In genomic region chr1:81681104-81681503, GRCh38 we compare ENCODE assay signal across 15 cellular contexts.
DNase-seq lines count a peak whose midpoint lies in the region; ATAC-seq and TF ChIP-seq lines count a peak whose summit lies in the region.
"Had no signal": no experiment of that assay in that cellular context is flagged by ENCODE, and none has a peak within 500 bp of the region (broad histone marks: within the 10 kb centered on the region; RNA-seq: fewer than 3 reads in every experiment).

No MANE protein-coding gene starts in this region.

- peaks cover 20% of the 10 kb centered on the region for H3K9me3 Mint-ChIP-seq in endodermal cell

- H3K27ac ChIP-seq in HUES48 (ENCODE audit: low read depth, low read length) (peak overlapping the region; percentile 83), endodermal cell (ENCODE audit: low read depth, low read length) (no peak overlapping the region), neuronal stem cell (replicated peaks; ENCODE audit: low read length) (no peak overlapping the region)

- H3K9ac ChIP-seq in HUES48 (ENCODE audit: low read depth, low read length) (0 out of 2 replicates have a peak overlapping the region, but pooled peaks have one; percentile 2), endodermal cell (ENCODE audit: extremely low read depth, low read length, poor library complexity, severe bottlenecking) (no peak overlapping the region), neuronal stem cell (ENCODE audit: low read depth, low read length, poor library complexity) (no peak overlapping the region)

- ATAC-seq in HG02870 (IDR thresholded peaks at IDR 0.05; ENCODE audit: unreplicated experiment) = no peak
- ATAC-seq: stimulated activated naive CD8-positive, alpha-beta T cell treated with anti-CD3 and anti-CD28 coated beads, Interleukin-15, amount 100 ng/mL, for 72 hours had no signal

- H3K4me2 ChIP-seq in neuronal stem cell (ENCODE audit: insufficient read depth, low read length, poor library complexity, severe bottlenecking) = no peak overlapping the region

- H3K36me3 ChIP-seq in HUES48 (ENCODE audit: control insufficient read depth, insufficient read depth, low read length) (no peaks in the 10 kb centered on the region), endodermal cell (ENCODE audit: control insufficient read depth, insufficient read depth, low read length) (no peaks in the 10 kb centered on the region), neuronal stem cell (replicated peaks in 1 of 2; ENCODE audit: control insufficient read depth in 2 of 2, insufficient read depth in 2 of 2, low read length in 2 of 2) (no peaks in the 10 kb centered on the region)

- H2BK5ac ChIP-seq in neuronal stem cell (ENCODE audit: low read length) = no peak overlapping the region

- WGBS in endodermal cell (ENCODE audit: insufficient coverage in 1 of 2, insufficient read length in 1 of 2), 2 experiments = 83% methylated on average over 2 of the region's 2 CpGs; no CpG with 5 or more reads in 1 of the 2 experiments
- WGBS in neuronal stem cell (ENCODE audit: extremely low coverage in 2 of 2, insufficient read length in 2 of 2, insufficient replicate concordance in 1 of 2), 2 donors = no CpG with 5 or more reads among the region's 2 CpGs

- H3K23ac ChIP-seq in neuronal stem cell (ENCODE audit: low read depth, low read length, poor library complexity) = no peak overlapping the region

- H3K27ac Mint-ChIP-seq in endodermal cell = peak overlapping the region; percentile 65
- H3K27ac Mint-ChIP-seq: activated naive CD8-positive, alpha-beta T cell treated with anti-CD3 and anti-CD28 coated beads, Interleukin-2, amount 10 ng/mL, durations not matched to agents 7 days and 5 days; CD4-positive, alpha-beta T cell; memory B cell; stimulated activated naive CD8-positive, alpha-beta T cell treated with anti-CD3 and anti-CD28 coated beads, Interleukin-15, amount 100 ng/mL, for 72 hours had no signal

- H4K91ac ChIP-seq in neuronal stem cell (ENCODE audit: low read depth, low read length, poor library complexity) = no peak overlapping the region

- TF ChIP-seq CTCF in GM12865 (IDR thresholded peaks at IDR 0.05; ENCODE audit: insufficient read depth, low read depth, low read length, missing control alignments) (no peak), endodermal cell (conservative IDR thresholded peaks at IDR 0.05) (no peak)

- no peak overlapping the region for H3K4ac ChIP-seq in neuronal stem cell (ENCODE audit: low read length)

- H3K18ac ChIP-seq in neuronal stem cell (ENCODE audit: low read length) = no peak overlapping the region

- no peak overlapping the region for H3K4me3 Mint-ChIP-seq in endodermal cell
- H3K4me3 Mint-ChIP-seq: activated naive CD8-positive, alpha-beta T cell treated with anti-CD3 and anti-CD28 coated beads, Interleukin-2, amount 10 ng/mL, durations not matched to agents 7 days and 5 days; CD4-positive, alpha-beta T cell; memory B cell; stimulated activated naive CD8-positive, alpha-beta T cell treated with anti-CD3 and anti-CD28 coated beads, Interleukin-15, amount 100 ng/mL, for 72 hours had no signal

- H3K79me1 ChIP-seq in neuronal stem cell (ENCODE audit: low read depth, low read length) = peaks cover 1% of the 10 kb centered on the region

- H3K4me1 ChIP-seq in HUES48 (ENCODE audit: control insufficient read depth, insufficient read depth, low read length) = peaks cover 54% of the 10 kb centered on the region
- H3K4me1 ChIP-seq in endodermal cell (ENCODE audit: control insufficient read depth, insufficient read depth, low read length) = peaks cover 8% of the 10 kb centered on the region
- H3K4me1 ChIP-seq in neuronal stem cell (ENCODE audit: control insufficient read depth in 2 of 2, insufficient read depth in 1 of 2, low read depth in 1 of 2, low read length in 2 of 2) = peaks cover 13 to 34% of the 10 kb centered on the region in 2 donors

- no peak overlapping the region for H3K14ac ChIP-seq in neuronal stem cell (ENCODE audit: low read length)

- H3K9me3 ChIP-seq in HUES48 (ENCODE audit: control insufficient read depth, insufficient read depth, low read length) (no peaks in the 10 kb centered on the region), endodermal cell (ENCODE audit: control insufficient read depth, low read length) (peaks cover under 1% of the 10 kb centered on the region), neuronal stem cell (replicated peaks in 1 of 2; ENCODE audit: control insufficient read depth in 2 of 2, insufficient read depth in 1 of 2, low read depth in 1 of 2, low read length in 2 of 2) (peaks cover 0 to 4% of the 10 kb centered on the region in 2 donors)

- H3K27me3 ChIP-seq in HUES48 (ENCODE audit: control insufficient read depth, insufficient read depth, low read length) (no peaks in the 10 kb centered on the region), endodermal cell (ENCODE audit: control insufficient read depth, insufficient read depth, low read length, poor library complexity, severe bottlenecking) (no peaks in the 10 kb centered on the region), neuronal stem cell (ENCODE audit: control insufficient read depth in 3 of 3, insufficient read depth in 3 of 3, low read depth in 1 of 3, low read length in 3 of 3) (no peaks in the 10 kb centered on the region)

- DNase-seq in GM12865 (ENCODE audit: low read depth) = peak; percentile 16
- peak; percentile 45 for DNase-seq in endodermal cell
- no peak for DNase-seq in neuronal stem cell (ENCODE audit: low spot score)
- DNase-seq in LoVo (ENCODE audit: low spot score) = no peak
- DNase-seq in KBM-7 = no peak
- DNase-seq: activated CD4-positive, alpha-beta T cell treated with anti-CD3 and anti-CD28 coated beads for 48 hours; activated naive CD8-positive, alpha-beta T cell treated with anti-CD3 and anti-CD28 coated beads, Interleukin-2, amount 10 ng/mL, durations not matched to agents 7 days and 5 days; CD4-positive, alpha-beta T cell; central memory CD4-positive, alpha-beta T cell; NCI-H2107; NCI-H748 treated with DMSO at 0.1 percent for 48 hours; stimulated activated naive CD8-positive, alpha-beta T cell treated with anti-CD3 and anti-CD28 coated beads, Interleukin-15, amount 100 ng/mL, for 72 hours had no signal

- H3K27me3 Mint-ChIP-seq in endodermal cell (ENCODE audit: insufficient read depth) = no peaks in the 10 kb centered on the region
- H3K27me3 Mint-ChIP-seq: activated naive CD8-positive, alpha-beta T cell treated with anti-CD3 and anti-CD28 coated beads, Interleukin-2, amount 10 ng/mL, durations not matched to agents 7 days and 5 days; CD4-positive, alpha-beta T cell; memory B cell; stimulated activated naive CD8-positive, alpha-beta T cell treated with anti-CD3 and anti-CD28 coated beads, Interleukin-15, amount 100 ng/mL, for 72 hours had no signal

- H3K4me3 ChIP-seq in GM12865 (ENCODE audit: low read depth, low read length) (no peak overlapping the region), HUES48 (ENCODE audit: low read depth, low read length) (no peak overlapping the region), endodermal cell (ENCODE audit: low read length) (no peak overlapping the region), neuronal stem cell (ENCODE audit: low read length in 2 of 2) (no peak overlapping the region)

- H2AFZ ChIP-seq in neuronal stem cell (ENCODE audit: low read length) = peak overlapping the region; percentile 5

- no peaks in the 10 kb centered on the region for H3K36me3 Mint-ChIP-seq in endodermal cell (ENCODE audit: low read depth)
- H3K36me3 Mint-ChIP-seq: activated naive CD8-positive, alpha-beta T cell treated with anti-CD3 and anti-CD28 coated beads, Interleukin-2, amount 10 ng/mL, durations not matched to agents 7 days and 5 days; memory B cell had no signal

- in situ Hi-C loops in KBM-7 (cut with MboI; ENCODE audit: low pct_unique_long_range_greater_than_20kb, low sequenced_read_pairs) = no loop called here

- H2BK15ac ChIP-seq in neuronal stem cell (ENCODE audit: low read length) = no peak overlapping the region

- no peak overlapping the region for H2BK12ac ChIP-seq in neuronal stem cell (ENCODE audit: low read length)

- no peak overlapping the region for H2BK120ac ChIP-seq in neuronal stem cell (ENCODE audit: low read depth, low read length)

- H4K8ac ChIP-seq in neuronal stem cell (ENCODE audit: low read depth, low read length) = no peak overlapping the region

- H3K4me1 Mint-ChIP-seq in endodermal cell = peaks cover 42% of the 10 kb centered on the region
- H3K4me1 Mint-ChIP-seq: activated naive CD8-positive, alpha-beta T cell treated with anti-CD3 and anti-CD28 coated beads, Interleukin-2, amount 10 ng/mL, durations not matched to agents 7 days and 5 days; memory B cell; stimulated activated naive CD8-positive, alpha-beta T cell treated with anti-CD3 and anti-CD28 coated beads, Interleukin-15, amount 100 ng/mL, for 72 hours had no signal

- no peak overlapping the region for H2AK5ac ChIP-seq in neuronal stem cell (ENCODE audit: low read depth, low read length)

Comparison
In these comparisons a context has a peak if more than half of its experiments do, and no peak if none do; other contexts are left out.
1. DNase-seq: peak in GM12865 (single experiment) and endodermal cell (single experiment); none in neuronal stem cell (single experiment), LoVo (single experiment) and KBM-7 (single experiment).